Comparison of ENCODE assay signal across 1 cellular context in the genomic region with DNA sequence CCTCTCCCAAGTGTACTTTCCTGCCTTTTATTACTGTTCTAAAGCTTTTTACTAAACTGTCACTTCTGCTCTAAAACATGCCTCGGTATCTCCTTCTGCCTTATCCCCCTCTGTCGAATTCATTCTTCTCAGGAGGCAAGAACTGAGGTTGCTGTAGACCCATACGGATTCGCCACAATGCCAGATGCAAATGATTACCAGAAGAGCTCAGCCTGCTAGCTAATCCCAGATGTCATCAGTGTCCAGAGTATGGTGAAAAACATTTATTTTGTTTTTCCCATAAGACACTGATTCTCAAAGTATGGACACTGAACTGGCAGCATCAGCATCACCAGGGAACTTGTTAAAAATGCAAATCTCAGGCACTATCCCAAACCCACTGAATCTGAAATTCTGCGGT.
TF ChIP-seq lines count a peak whose summit lies in the region.

No MANE protein-coding gene starts in this region.

TF ChIP-seq in SK-N-SH treated with all-trans-retinoic acid at 6 μM for 48 hours, 23 proteins besides CTCF, POLR2A, EP300 and RAD21 (continued from another document):
- TF ChIP-seq, protein P1, sequence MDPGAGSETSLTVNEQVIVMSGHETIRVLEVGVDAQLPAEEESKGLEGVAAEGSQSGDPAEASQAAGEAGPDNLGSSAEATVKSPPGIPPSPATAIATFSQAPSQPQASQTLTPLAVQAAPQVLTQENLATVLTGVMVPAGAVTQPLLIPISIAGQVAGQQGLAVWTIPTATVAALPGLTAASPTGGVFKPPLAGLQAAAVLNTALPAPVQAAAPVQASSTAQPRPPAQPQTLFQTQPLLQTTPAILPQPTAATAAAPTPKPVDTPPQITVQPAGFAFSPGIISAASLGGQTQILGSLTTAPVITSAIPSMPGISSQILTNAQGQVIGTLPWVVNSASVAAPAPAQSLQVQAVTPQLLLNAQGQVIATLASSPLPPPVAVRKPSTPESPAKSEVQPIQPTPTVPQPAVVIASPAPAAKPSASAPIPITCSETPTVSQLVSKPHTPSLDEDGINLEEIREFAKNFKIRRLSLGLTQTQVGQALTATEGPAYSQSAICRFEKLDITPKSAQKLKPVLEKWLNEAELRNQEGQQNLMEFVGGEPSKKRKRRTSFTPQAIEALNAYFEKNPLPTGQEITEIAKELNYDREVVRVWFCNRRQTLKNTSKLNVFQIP (CRISPR knock-in tag; IDR thresholded peaks at IDR 0.05; ENCODE audit: borderline replicate concordance, low read depth) = no peak
